ENCODE assay signal across 8 cellular contexts in the genomic region with DNA sequence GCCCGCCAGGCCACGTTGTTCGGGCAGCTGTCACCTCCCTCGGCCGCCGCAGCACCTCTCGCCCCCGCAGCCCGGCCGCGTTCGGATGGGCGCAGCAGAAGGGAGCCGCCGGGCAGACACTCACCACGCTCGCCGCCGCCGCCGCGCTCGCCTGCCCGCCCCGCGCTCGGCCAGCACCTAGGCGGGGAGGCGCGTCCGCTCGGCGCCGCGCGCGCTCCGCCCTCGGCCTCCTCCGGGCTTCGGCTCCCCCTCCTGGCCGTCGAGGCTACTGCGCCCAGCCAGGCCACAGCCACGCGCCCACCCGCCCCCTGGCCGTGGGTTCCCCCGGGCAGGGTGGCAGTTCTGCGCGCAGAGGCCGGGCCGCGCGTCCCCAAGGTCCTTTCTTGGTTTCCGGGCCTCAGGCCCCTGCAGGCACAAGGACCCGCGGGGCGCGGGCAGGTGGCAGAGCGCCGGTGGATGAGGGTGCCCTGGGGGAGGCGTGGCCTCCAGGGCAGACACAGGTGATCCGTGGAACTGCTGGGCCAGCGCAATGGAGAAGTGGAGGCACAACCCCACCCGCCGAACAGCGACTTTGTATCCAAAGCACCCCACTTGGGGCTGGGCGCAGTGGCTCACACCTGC. TPM values are rescaled to one million over a fixed set of nuclear protein-coding genes. Genes with fewer than 3 reads are reported as not detected.
DNase-seq lines count a peak whose midpoint lies in the region; ATAC-seq, FAIRE-seq and TF ChIP-seq lines count a peak whose summit lies in the region.

A gene (minus strand): TSS at position 189 of the 621 bp plus-strand sequence. CDS start 3,275 bp downstream, outside the sequence.

- TF ChIP-seq CTCF in mesothelial cell of epicardium (IDR thresholded peaks at IDR 0.05; ENCODE audit: unreplicated experiment) = peak; percentile 86

- H3K36me3 ChIP-seq in BLaER1 = peaks cover 60% of the 10 kb centered on the region

- FAIRE-seq in GM19239 (lab: Jason Lieb, UNC) = peak; percentile 93

- H3K36me3 Mint-ChIP-seq in mesothelial cell of epicardium = no peaks in the 10 kb centered on the region

- peaks cover 45% of the 10 kb centered on the region for H3K4me1 ChIP-seq in BLaER1

- H3K4me1 Mint-ChIP-seq in mesothelial cell of epicardium = peaks cover 11% of the 10 kb centered on the region

- H3K9me3 Mint-ChIP-seq in mesothelial cell of epicardium = no peaks in the 10 kb centered on the region

- H3K9me3 ChIP-seq in BLaER1 = no peaks in the 10 kb centered on the region

- no peaks in the 10 kb centered on the region for H3K27me3 ChIP-seq in BLaER1

- H3K27ac ChIP-seq in BLaER1 = peak within 1 kb of the TSS; percentile 88

- peak within 1 kb of the TSS; percentile 94 for H3K27ac Mint-ChIP-seq in mesothelial cell of epicardium

- peak; percentile 51 for ATAC-seq in HG03442 (IDR thresholded peaks at IDR 0.05; ENCODE audit: unreplicated experiment)

- peak within 1 kb of the TSS; percentile 97 for H3K4me3 ChIP-seq in BLaER1

- peak within 1 kb of the TSS; percentile 83 for H3K4me3 Mint-ChIP-seq in mesothelial cell of epicardium

- DNase-seq in GM19239 (ENCODE audit: insufficient read length, low spot score) (peak; percentile 97), NOMO-1 (lab: John Stamatoyannopoulos, UW; ENCODE audit: unreplicated experiment in 2 of 2) (peak; percentile 64 to 86), mesothelial cell of epicardium (ENCODE audit: low spot score in 2 of 2, unreplicated experiment in 2 of 2) (peak; percentile 80 to 94)
- peak; percentile 55 to 92 (median 70) for DNase-seq in activated CD8-positive, alpha-beta memory T cell treated with anti-CD3 and anti-CD28 coated beads for 48 hours (ENCODE audit: low read depth in 2 of 3, low spot score in 2 of 3)
- DNase-seq in stimulated activated CD8-positive, alpha-beta memory T cell treated with anti-CD3 and anti-CD28 coated beads, Interleukin-2, amount 100 ng/mL, for 1 hour (ENCODE audit: low read depth in 2 of 2) = peak; percentile 68

- in situ Hi-C loops in endometrial microvascular endothelial cells (cut with HindIII; ENCODE audit: inconsistent ontology term, low pct_unique_long_range_greater_than_20kb, low sequenced_read_pairs) = no loop called here

- H4K20me1 ChIP-seq in BLaER1 = peaks cover 52% of the 10 kb centered on the region

- H3K27me3 Mint-ChIP-seq in mesothelial cell of epicardium (ENCODE audit: low read depth) = no peaks in the 10 kb centered on the region

- peak within 1 kb of the TSS; percentile 90 for H3K9ac ChIP-seq in BLaER1

- H3K4me2 ChIP-seq in BLaER1 = peak within 1 kb of the TSS; percentile 100

RNA-seq across cellular contexts. Expression of the gene that starts here (rescaled TPM):
- total RNA-seq in endometrial microvascular endothelial cells (ENCODE audit: inconsistent ontology term) (44.4 TPM), mesothelial cell of epicardium (34.3 to 37.2 TPM (median 35.7 TPM) in 3 replicates)

Comparison
In these comparisons a context has a peak if more than half of its experiments do, and no peak if none do; other contexts are left out.
1. Peak in every context shown above with its lines: DNase-seq, ATAC-seq, H3K4me3 ChIP-seq and H3K27ac ChIP-seq.